9 cellular contexts compared by ENCODE assay signal in genomic region chr6:149319413-149319812, GRCh38. TPM values are rescaled to one million over a fixed set of nuclear protein-coding genes. Genes with fewer than 3 reads are reported as not detected.
DNase-seq lines count a peak whose midpoint lies in the region; FAIRE-seq and TF ChIP-seq lines count a peak whose summit lies in the region.
"Had no signal": no experiment of that assay in that cellular context is flagged by ENCODE, and none has a peak within 500 bp of the region (broad histone marks: within the 10 kb centered on the region; RNA-seq: fewer than 3 reads in every experiment).

No MANE protein-coding gene starts in this region.

- H3K27ac ChIP-seq in SK-N-MC = no peak overlapping the region
- H3K27ac ChIP-seq in fibroblast of lung (ENCODE audit: insufficient read depth, low read length) = peak overlapping the region; percentile 41

- no peak overlapping the region for H2AFZ ChIP-seq in fibroblast of lung (ENCODE audit: low read length)

- TF ChIP-seq CTCF in fibroblast of lung (conservative IDR thresholded peaks at IDR 0.05 in 1 of 2, IDR thresholded peaks at IDR 0.05 in 1 of 2; ENCODE audit: low read depth in 1 of 2, low read length in 2 of 2) (no peak), retinal pigment epithelial cell (conservative IDR thresholded peaks at IDR 0.05; ENCODE audit: low read depth, low read length) (no peak)

- peaks cover 10% of the 10 kb centered on the region for H4K20me1 ChIP-seq in fibroblast of lung (ENCODE audit: control insufficient read depth, extremely low read depth, insufficient read depth, low read length)

- DNase-seq in EH (ENCODE audit: low read depth) (peak; percentile 5), SK-N-MC (ENCODE audit: low read depth, low spot score) (no peak), fibroblast of lung (ENCODE audit: low read depth in 2 of 2) (no peak), retinal pigment epithelial cell (ENCODE audit: low read depth) (no peak), superior temporal gyrus (ENCODE audit: extremely low spot score) (no peak), H54 (ENCODE audit: insufficient read length, low spot score) (no peak), cerebellum (ENCODE audit: low spot score) (no peak), AML-193 (lab: John Stamatoyannopoulos, UW) (no peak)
- DNase-seq: SW 1271 had no signal

- FAIRE-seq in H54 (lab: Jason Lieb, UNC) = no peak

- peaks cover 6% of the 10 kb centered on the region for H3K4me1 ChIP-seq in fibroblast of lung (ENCODE audit: control insufficient read depth, extremely low read depth, insufficient read depth, low read length)

- H3K36me3 ChIP-seq in SK-N-MC (ENCODE audit: insufficient read depth, low read length) (no peaks in the 10 kb centered on the region), fibroblast of lung (ENCODE audit: control insufficient read depth, insufficient read depth, low read length) (no peaks in the 10 kb centered on the region)

- H3K4me3 ChIP-seq in SK-N-MC (peak overlapping the region; percentile 93), fibroblast of lung (replicated peaks in 1 of 4; ENCODE audit: control extremely low read depth in 1 of 4, insufficient read depth in 1 of 4, low read depth in 3 of 4, low read length in 4 of 4) (peak overlapping the region; percentile 76 to 87 (median 82)), retinal pigment epithelial cell (ENCODE audit: low read length) (peak overlapping the region; percentile 87)

- no peak for TF ChIP-seq POLR2A in H54 (IDR thresholded peaks at IDR 0.05; ENCODE audit: low read depth, low read length)

- peak overlapping the region; percentile 95 for H3K4me2 ChIP-seq in fibroblast of lung (ENCODE audit: extremely low read depth, insufficient read depth, low read length)

- no peaks in the 10 kb centered on the region for H3K27me3 ChIP-seq in fibroblast of lung (ENCODE audit: control insufficient read depth, insufficient read depth, low read length)

- H3K9me3 ChIP-seq in SK-N-MC (ENCODE audit: low read depth, low read length) (no peaks in the 10 kb centered on the region), fibroblast of lung (ENCODE audit: control insufficient read depth, insufficient read depth, low read depth, low read length) (no peaks in the 10 kb centered on the region)

- peak overlapping the region; percentile 65 for H3K9ac ChIP-seq in SK-N-MC (ENCODE audit: insufficient read length)
- no peak overlapping the region for H3K9ac ChIP-seq in fibroblast of lung (ENCODE audit: insufficient read depth, low read length)

- H3K79me2 ChIP-seq in fibroblast of lung (ENCODE audit: control insufficient read depth, insufficient read depth, low read length) = peaks cover 63% of the 10 kb centered on the region

RNA-seq across cellular contexts. Expression of gene TAB2, which starts 1.9 kb away (rescaled TPM):
- total RNA-seq in fibroblast of lung (18.7 and 27.2 TPM in 2 replicates), cerebellum (52.2 TPM)
- 41.4 and 49.7 TPM in 2 replicates for polyA plus RNA-seq in fibroblast of lung
- polyA plus RNA-seq in fibroblast of lung (2012) = 23.5 and 27.1 TPM in 2 replicates
- 10.9 and 13.9 TPM in 2 replicates for polyA minus RNA-seq in fibroblast of lung (ENCODE audit: low replicate concordance)
